In the genomic region with DNA sequence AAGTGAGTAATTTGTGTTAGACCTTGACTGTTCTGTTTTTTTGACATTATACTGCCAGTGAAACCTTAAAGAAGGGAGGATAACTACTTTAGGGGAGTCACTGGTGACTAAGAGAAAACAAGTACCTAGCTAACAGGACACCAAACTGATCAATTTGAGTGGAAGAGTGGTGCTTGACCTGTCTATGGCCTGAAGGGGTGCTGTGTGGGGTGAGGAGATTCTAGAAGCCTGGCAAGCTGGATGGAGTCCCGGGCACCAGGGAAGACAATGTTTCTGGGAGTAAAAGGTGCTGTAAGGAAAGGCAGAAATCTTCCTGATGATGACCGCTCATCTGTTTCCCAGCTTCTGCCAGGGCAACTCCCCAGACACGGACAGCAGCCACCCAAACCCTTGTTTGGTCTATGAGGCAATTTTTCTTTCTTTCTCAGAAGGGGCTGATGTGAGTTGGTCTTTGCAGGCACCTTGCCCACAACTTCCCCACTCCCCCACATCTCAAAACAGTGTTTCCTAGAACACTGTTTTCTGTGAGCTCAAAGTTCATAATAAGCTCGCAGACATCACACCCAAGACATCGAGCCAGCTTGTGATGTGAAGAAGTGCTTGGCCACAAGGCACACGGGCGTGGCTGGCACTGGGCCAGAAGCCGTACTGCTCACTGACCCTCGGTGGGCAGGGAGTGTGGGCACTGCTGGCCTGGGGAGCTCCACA, we compare ENCODE assay signal across 8 cellular contexts. TPM values are rescaled to one million over a fixed set of nuclear protein-coding genes. Genes with fewer than 3 reads are reported as not detected.
DNase-seq lines count a peak whose midpoint lies in the region; ATAC-seq and TF ChIP-seq lines count a peak whose summit lies in the region.

No MANE protein-coding gene starts in this region.

- no peaks in the 10 kb centered on the region for H3K79me1 ChIP-seq in H9 (ENCODE audit: insufficient read depth, low read depth, low read length, poor library complexity, severe bottlenecking)

- no peak overlapping the region for H3K27ac ChIP-seq in H9 (ENCODE audit: insufficient read length, low read depth, low read length)
- H3K27ac ChIP-seq in VCaP: peak overlapping the region; percentile 91
- H3K27ac ChIP-seq in vagina: no peak overlapping the region

- H3K4me1 Mint-ChIP-seq in H9: peaks cover 40 to 52% of the 10 kb centered on the region in 2 experiments

- H3K36me3 Mint-ChIP-seq in H9 (ENCODE audit: insufficient read depth in 1 of 3, low read depth in 3 of 3): no peaks in the 10 kb centered on the region; a peak in 1 of 7 replicates

- H4K8ac ChIP-seq in H9 (replicated peaks; ENCODE audit: insufficient read length, low read depth, low read length): no peak overlapping the region

- no peak overlapping the region for H3K18ac ChIP-seq in H9 (ENCODE audit: insufficient read length, low read depth, low read length)

- no peak overlapping the region for H3K4me3 Mint-ChIP-seq in H9

- H3K27me3 ChIP-seq in H9 (ENCODE audit: insufficient read depth, low read length) (no peaks in the 10 kb centered on the region), vagina (no peaks in the 10 kb centered on the region)

- H4K20me1 ChIP-seq in H9 (ENCODE audit: control insufficient read depth, insufficient read depth, insufficient read length): no peaks in the 10 kb centered on the region

- no peak overlapping the region for H4K91ac ChIP-seq in H9 (ENCODE audit: insufficient read length, low read depth, low read length)

- TF ChIP-seq POLR2A in erythroblast (IDR thresholded peaks at IDR 0.05; ENCODE audit: low read length) (no peak), vagina (IDR thresholded peaks at IDR 0.05) (no peak)

- H4K5ac ChIP-seq in H9 (ENCODE audit: insufficient read length, low read depth, low read length): no peak overlapping the region

- peaks cover 2% of the 10 kb centered on the region; the same call in 1 of the 2 replicates for H3K27me3 Mint-ChIP-seq in H9 (ENCODE audit: low read depth)

- H3K4me1 ChIP-seq in H9 (ENCODE audit: insufficient read depth, low read length) (peaks cover 3% of the 10 kb centered on the region; the same call in 1 of the 2 replicates), vagina (peaks cover 11% of the 10 kb centered on the region)

- no CpG with 5 or more reads among the region's 9 CpGs for WGBS in H9 (ENCODE audit: extremely low coverage, insufficient read length, low lambda C conversion rate)

- intact Hi-C loops in vagina (cut with DNase I): no loop called here

- peak overlapping the region in 1 of 3 experiments; percentile 78; a peak in 1 of 7 replicates for H3K27ac Mint-ChIP-seq in H9

- H2BK120ac ChIP-seq in H9 (ENCODE audit: low read depth, low read length, poor library complexity, severe bottlenecking): no peak overlapping the region

- H3K36me3 ChIP-seq in vagina: no peaks in the 10 kb centered on the region

- H3K23ac ChIP-seq in H9 (ENCODE audit: insufficient read length, low read depth, low read length): no peak overlapping the region

- no peak overlapping the region for H2AK5ac ChIP-seq in H9 (ENCODE audit: insufficient read length, low read length)

- H3T11ph ChIP-seq in H9 (ENCODE audit: low read length): no peak overlapping the region

- H3K14ac ChIP-seq in H9 (ENCODE audit: insufficient read depth, low read length): no peak overlapping the region

- TF ChIP-seq CTCF in H9 (conservative IDR thresholded peaks at IDR 0.05) (peak; percentile 42; the same call in 1 of the 3 replicates), VCaP (conservative IDR thresholded peaks at IDR 0.05) (no peak), vagina (IDR thresholded peaks at IDR 0.05) (no peak)

- no peak overlapping the region for H3K4me2 ChIP-seq in H9 (ENCODE audit: insufficient read depth, insufficient read length, low read length)

- no peak for ATAC-seq in HG03097 (IDR thresholded peaks at IDR 0.05; ENCODE audit: low FRiP score, unreplicated experiment)

- H2BK12ac ChIP-seq in H9 (ENCODE audit: insufficient read length, low read depth, low read length): no peak overlapping the region

- H3K9me3 ChIP-seq in H9 (ENCODE audit: control insufficient read depth, low read depth, low read length) (no peaks in the 10 kb centered on the region), vagina (no peaks in the 10 kb centered on the region)

- no peaks in the 10 kb centered on the region for H3K9me3 Mint-ChIP-seq in H9

- H2BK15ac ChIP-seq in H9 (ENCODE audit: low read depth, low read length): no peak overlapping the region

- H2AFZ ChIP-seq in H9 (ENCODE audit: low read length): no peak overlapping the region

- H2BK20ac ChIP-seq in H9 (ENCODE audit: low read depth, low read length, poor library complexity, severe bottlenecking): no peak overlapping the region

- no peak overlapping the region for H3K4me3 ChIP-seq in vagina

- no peaks in the 10 kb centered on the region for H3K79me2 ChIP-seq in H9 (ENCODE audit: insufficient read depth, low read length)

- H2BK5ac ChIP-seq in H9 (ENCODE audit: insufficient read length, low read length): no peak overlapping the region

- no peak overlapping the region for H3K56ac ChIP-seq in H9 (ENCODE audit: insufficient read length, low read depth, low read length)

- H3K4ac ChIP-seq in H9 (ENCODE audit: low read depth, low read length): no peak overlapping the region

- H3K9ac ChIP-seq in H9 (ENCODE audit: extremely low read depth, insufficient read length, low read length): no peak overlapping the region

- no peak for DNase-seq in H9
- DNase-seq in erythroblast (lab: John Stamatoyannopoulos, UW): peak; percentile 31 to 37
- DNase-seq in stimulated activated CD8-positive, alpha-beta memory T cell treated with anti-CD3 and anti-CD28 coated beads, Interleukin-15, amount 100 ng/mL, for 4 hours (ENCODE audit: low read depth in 2 of 2): peak; percentile 20 to 23
- no peak for DNase-seq in Ammon's horn (ENCODE audit: low spot score)
- no peak for DNase-seq in vagina (ENCODE audit: extremely low spot score in 2 of 2)
- DNase-seq in cerebellum (ENCODE audit: low spot score): no peak

- no peaks in the 10 kb centered on the region for H3K23me2 ChIP-seq in H9 (ENCODE audit: insufficient read length, low read depth, low read length, poor library complexity, severe bottlenecking)

RNA-seq across cellular contexts. Expression of a gene that starts 4.6 kb away (rescaled TPM):
- total RNA-seq in H9 (2021) (0.39 TPM in 1 of 2 replicates, not detected in the other), vagina (8.1 TPM), cerebellum (0.27 TPM)

Comparison
In these comparisons a context has a peak if more than half of its experiments do, and no peak if none do; other contexts are left out.
1. DNase-seq: peak in erythroblast (2 of 2) and stimulated activated CD8-positive, alpha-beta memory T cell treated with anti-CD3 and anti-CD28 coated beads, Interleukin-15, amount 100 ng/mL, for 4 hours (2 of 2); none in H9 (single experiment), Ammon's horn (single experiment), vagina (0 of 2) and cerebellum (single experiment).